In genomic region chr12:54279632-54280400, GRCh38 we compare ENCODE assay signal across 1 cellular context.
TF ChIP-seq lines count a peak whose summit lies in the region.

CBX5 (minus strand) TSS chr12:54280122; CDS start chr12:54257650, 22,472 bp downstream.

TF ChIP-seq in SK-N-SH, 30 proteins besides CTCF, POLR2A, EP300 and RAD21 (continued from another document):
- TF ChIP-seq, protein P1, sequence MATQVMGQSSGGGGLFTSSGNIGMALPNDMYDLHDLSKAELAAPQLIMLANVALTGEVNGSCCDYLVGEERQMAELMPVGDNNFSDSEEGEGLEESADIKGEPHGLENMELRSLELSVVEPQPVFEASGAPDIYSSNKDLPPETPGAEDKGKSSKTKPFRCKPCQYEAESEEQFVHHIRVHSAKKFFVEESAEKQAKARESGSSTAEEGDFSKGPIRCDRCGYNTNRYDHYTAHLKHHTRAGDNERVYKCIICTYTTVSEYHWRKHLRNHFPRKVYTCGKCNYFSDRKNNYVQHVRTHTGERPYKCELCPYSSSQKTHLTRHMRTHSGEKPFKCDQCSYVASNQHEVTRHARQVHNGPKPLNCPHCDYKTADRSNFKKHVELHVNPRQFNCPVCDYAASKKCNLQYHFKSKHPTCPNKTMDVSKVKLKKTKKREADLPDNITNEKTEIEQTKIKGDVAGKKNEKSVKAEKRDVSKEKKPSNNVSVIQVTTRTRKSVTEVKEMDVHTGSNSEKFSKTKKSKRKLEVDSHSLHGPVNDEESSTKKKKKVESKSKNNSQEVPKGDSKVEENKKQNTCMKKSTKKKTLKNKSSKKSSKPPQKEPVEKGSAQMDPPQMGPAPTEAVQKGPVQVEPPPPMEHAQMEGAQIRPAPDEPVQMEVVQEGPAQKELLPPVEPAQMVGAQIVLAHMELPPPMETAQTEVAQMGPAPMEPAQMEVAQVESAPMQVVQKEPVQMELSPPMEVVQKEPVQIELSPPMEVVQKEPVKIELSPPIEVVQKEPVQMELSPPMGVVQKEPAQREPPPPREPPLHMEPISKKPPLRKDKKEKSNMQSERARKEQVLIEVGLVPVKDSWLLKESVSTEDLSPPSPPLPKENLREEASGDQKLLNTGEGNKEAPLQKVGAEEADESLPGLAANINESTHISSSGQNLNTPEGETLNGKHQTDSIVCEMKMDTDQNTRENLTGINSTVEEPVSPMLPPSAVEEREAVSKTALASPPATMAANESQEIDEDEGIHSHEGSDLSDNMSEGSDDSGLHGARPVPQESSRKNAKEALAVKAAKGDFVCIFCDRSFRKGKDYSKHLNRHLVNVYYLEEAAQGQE (IDR thresholded peaks at IDR 0.05; ENCODE audit: low read depth, low read length), result peak; percentile 0; the same call in 1 of the 2 replicates
- TF ChIP-seq FOSL2 (IDR thresholded peaks at IDR 0.05; ENCODE audit: borderline replicate concordance, low read depth) (no peak), TEAD4 (IDR thresholded peaks at IDR 0.05; ENCODE audit: borderline replicate concordance, insufficient read depth) (no peak), IRF3 (IDR thresholded peaks at IDR 0.05; ENCODE audit: low read depth, low read length) (peak; percentile 87), ELF1 (IDR thresholded peaks at IDR 0.05) (no peak), FOXJ3 (CRISPR knock-in tag; IDR thresholded peaks at IDR 0.05) (no peak), NRF1 (IDR thresholded peaks at IDR 0.05; ENCODE audit: low read depth, low read length) (peak; percentile 100), GATA2 (CRISPR knock-in tag; IDR thresholded peaks at IDR 0.05) (no peak), NFIC (IDR thresholded peaks at IDR 0.05; ENCODE audit: borderline replicate concordance) (no peak), RXRA (IDR thresholded peaks at IDR 0.05; ENCODE audit: borderline replicate concordance, low read depth) (no peak), FOXM1 (IDR thresholded peaks at IDR 0.05; ENCODE audit: low read depth) (no peak), TCF12 (IDR thresholded peaks at IDR 0.05) (no peak), TAF1 (IDR thresholded peaks at IDR 0.05; ENCODE audit: borderline replicate concordance, low read depth, low read length) (peak; percentile 92), JUND (IDR thresholded peaks at IDR 0.05) (no peak), YY1 (IDR thresholded peaks at IDR 0.05; ENCODE audit: low read depth) (peak; percentile 90), PBX3 (IDR thresholded peaks at IDR 0.05) (peak; percentile 100), MXI1 (IDR thresholded peaks at IDR 0.05; ENCODE audit: low read depth, low read length) (peak; percentile 94), GABPA (IDR thresholded peaks at IDR 0.05; ENCODE audit: low read depth) (no peak; the same call in 1 of the 2 replicates), MEF2A (IDR thresholded peaks at IDR 0.05; ENCODE audit: borderline replicate concordance, low read depth) (no peak), EZH2phosphoT487 (IDR thresholded peaks at IDR 0.05; ENCODE audit: borderline replicate concordance, low read depth) (no peak)
- TF ChIP-seq, protein P2, sequence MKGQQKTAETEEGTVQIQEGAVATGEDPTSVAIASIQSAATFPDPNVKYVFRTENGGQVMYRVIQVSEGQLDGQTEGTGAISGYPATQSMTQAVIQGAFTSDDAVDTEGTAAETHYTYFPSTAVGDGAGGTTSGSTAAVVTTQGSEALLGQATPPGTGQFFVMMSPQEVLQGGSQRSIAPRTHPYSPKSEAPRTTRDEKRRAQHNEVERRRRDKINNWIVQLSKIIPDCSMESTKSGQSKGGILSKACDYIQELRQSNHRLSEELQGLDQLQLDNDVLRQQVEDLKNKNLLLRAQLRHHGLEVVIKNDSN (IDR thresholded peaks at IDR 0.05; ENCODE audit: borderline replicate concordance, low read depth), result no peak
